ENCODE assay signal across 35 cellular contexts in the genomic region with DNA sequence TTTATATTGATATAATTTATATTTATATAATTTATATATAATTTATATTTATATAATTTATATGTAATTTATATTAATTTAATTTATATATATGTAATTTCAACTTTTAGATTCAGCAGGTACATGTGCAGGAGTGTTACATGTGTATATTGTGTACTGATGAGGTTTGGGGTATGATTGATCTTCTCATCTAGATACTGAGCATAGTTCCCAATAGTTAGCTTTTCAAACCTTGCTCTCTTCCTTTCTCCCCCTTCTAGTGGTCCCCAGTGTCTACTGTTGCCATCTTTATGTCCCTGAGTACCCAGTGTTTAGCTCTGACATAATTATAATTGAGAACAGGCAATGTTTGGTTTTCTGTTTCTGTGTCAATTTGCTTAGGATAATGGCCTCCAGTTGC.
DNase-seq lines count a peak whose midpoint lies in the region; ATAC-seq, FAIRE-seq and TF ChIP-seq lines count a peak whose summit lies in the region.
"Had no signal": no experiment of that assay in that cellular context is flagged by ENCODE, and none has a peak within 500 bp of the region (broad histone marks: within the 10 kb centered on the region; RNA-seq: fewer than 3 reads in every experiment).

No MANE protein-coding gene starts in this region.

- H3K9me1 ChIP-seq in keratinocyte (ENCODE audit: control insufficient read depth, extremely low read depth, insufficient read depth, low read length) = no peaks in the 10 kb centered on the region

- H3K27me3 ChIP-seq in keratinocyte (ENCODE audit: control insufficient read depth, extremely low read depth, insufficient read depth, low read length) = no peaks in the 10 kb centered on the region
- H3K27me3 ChIP-seq: BLaER1 treated with 17β-estradiol and CSF1 and Interleukin-3, amounts not matched to agents 10 nM and 100 nM; MG63; suprapubic skin; upper lobe of right lung had no signal

- DNase-seq in activated naive CD4-positive, alpha-beta T cell treated with anti-CD3 and anti-CD28 coated beads, Interleukin-2, amount 50 U/mL, for 72 hours (ENCODE audit: low spot score in 2 of 2) = no peak
- DNase-seq in activated naive CD4-positive, alpha-beta T cell (lab: John Stamatoyannopoulos, UW) = no peak
- DNase-seq in NCI-H1092 (lab: John Stamatoyannopoulos, UW) (peak; percentile 3), keratinocyte (ENCODE audit: low read depth, low spot score) (no peak), GM13977 (ENCODE audit: low spot score) (no peak)
- DNase-seq: activated CD8-positive, alpha-beta memory T cell treated with anti-CD3 and anti-CD28 coated beads, Interleukin-2, amount 50 U/mL, for 48 hours; activated CD8-positive, alpha-beta T cell treated with anti-CD3 and anti-CD28 coated beads for 36 hours; activated naive CD4-positive, alpha-beta T cell treated with anti-CD3 and anti-CD28 coated beads, Interleukin-2, amount 10 ng/mL, durations not matched to agents 7 days and 5 days; cerebellar nuclear complex; dermis blood vessel endothelial cell; DMS153; glutamatergic neuron; HFFc6; left ventricle myocardium superior; MG63; NCI-H1436 treated with DMSO at 0.1 percent for 48 hours; NCI-H2171; NCI-H510A; stimulated activated naive CD4-positive, alpha-beta T cell treated with Interleukin-2 at 50 U/mL for 16 hours; upper lobe of right lung had no signal

- dilution Hi-C loops in keratinocyte (cut with MboI; ENCODE audit: extremely low pct_ligation_motif_present, low sequenced_read_pairs) = no loop called here

- H3K9ac ChIP-seq in keratinocyte (ENCODE audit: control insufficient read depth, extremely low read depth, insufficient read depth, low read length) = no peak overlapping the region
- H3K9ac ChIP-seq: BLaER1 treated with 17β-estradiol and CSF1 and Interleukin-3, amounts not matched to agents 10 nM and 100 nM; KMS-11; parathyroid adenoma had no signal

- no peaks in the 10 kb centered on the region for H3K79me2 ChIP-seq in keratinocyte (ENCODE audit: control insufficient read depth, insufficient read depth, low read length)
- H3K79me2 ChIP-seq: parathyroid adenoma had no signal

- no peak overlapping the region for H3K4me2 ChIP-seq in keratinocyte (ENCODE audit: control insufficient read depth, extremely low read depth, insufficient read depth, low read depth, low read length)
- H3K4me2 ChIP-seq: BLaER1 treated with 17β-estradiol and CSF1 and Interleukin-3, amounts not matched to agents 10 nM and 100 nM; KMS-11; smooth muscle cell had no signal

- no peak overlapping the region for H3K27ac Mint-ChIP-seq in activated naive CD4-positive, alpha-beta T cell treated with anti-CD3 and anti-CD28 coated beads, Interleukin-2, amount 50 U/mL, for 72 hours
- H3K27ac Mint-ChIP-seq: activated CD8-positive, alpha-beta T cell treated with anti-CD3 and anti-CD28 coated beads for 36 hours; activated naive CD4-positive, alpha-beta T cell treated with anti-CD3 and anti-CD28 coated beads, Interleukin-2, amount 10 ng/mL, durations not matched to agents 7 days and 5 days; activated T-helper 1 cell treated with anti-CD3 and anti-CD28 coated beads, Interleukin-12 subunit alpha, Interleukin-12 subunit beta, Interleukin-2, Interleukin-4 antibody, amounts not matched to agents 30 ng/mL and 10 ng/mL and 1 ng/mL, durations not matched to agents 14 hours and 24 hours and 36 hours; brain; HFFc6 had no signal

- H2AFZ ChIP-seq in keratinocyte (ENCODE audit: control insufficient read depth, low read length) = peak overlapping the region; percentile 49
- H2AFZ ChIP-seq: parathyroid adenoma had no signal

- ATAC-seq in activated naive CD4-positive, alpha-beta T cell treated with anti-CD3 and anti-CD28 coated beads, Interleukin-2, amount 50 U/mL, for 72 hours = peak; percentile 28 to 71
- ATAC-seq in GM21526 (IDR thresholded peaks at IDR 0.05; ENCODE audit: low FRiP score, unreplicated experiment) = peak; percentile 56
- ATAC-seq in HG03442 (IDR thresholded peaks at IDR 0.05; ENCODE audit: unreplicated experiment) = no peak
- ATAC-seq: activated CD8-positive, alpha-beta T cell treated with anti-CD3 and anti-CD28 coated beads for 36 hours; esophagus mucosa; left ventricle myocardium superior; upper lobe of right lung had no signal

- H3K36me3 ChIP-seq in keratinocyte (ENCODE audit: control insufficient read depth in 2 of 2, extremely low read depth in 1 of 2, insufficient read depth in 2 of 2, low read length in 2 of 2) = no peaks in the 10 kb centered on the region
- H3K36me3 ChIP-seq: BLaER1 treated with 17β-estradiol and CSF1 and Interleukin-3, amounts not matched to agents 10 nM and 100 nM; MG63; suprapubic skin; upper lobe of right lung had no signal

- TF ChIP-seq CTCF in keratinocyte (optimal IDR thresholded peaks at IDR 0.05 in 1 of 3, IDR thresholded peaks at IDR 0.05 in 1 of 3, conservative IDR thresholded peaks at IDR 0.05 in 1 of 3; ENCODE audit: extremely low read depth in 1 of 3, insufficient read depth in 2 of 3, low read length in 3 of 3) (no peak), GM13977 (IDR thresholded peaks at IDR 0.05; ENCODE audit: extremely low read depth, insufficient read depth, missing control alignments) (no peak)

- no peak overlapping the region for H3K4me3 ChIP-seq in keratinocyte (ENCODE audit: control insufficient read depth in 2 of 3, extremely low read depth in 1 of 3, insufficient read depth in 2 of 3, low read depth in 1 of 3, low read length in 3 of 3)
- H3K4me3 ChIP-seq: BLaER1 treated with 17β-estradiol and CSF1 and Interleukin-3, amounts not matched to agents 10 nM and 100 nM; MG63; SK-N-MC; smooth muscle cell; suprapubic skin; upper lobe of right lung had no signal

- no peaks in the 10 kb centered on the region for H3K4me1 ChIP-seq in keratinocyte (ENCODE audit: control insufficient read depth, extremely low read depth, insufficient read depth, low read length)
- H3K4me1 ChIP-seq: BLaER1 treated with 17β-estradiol and CSF1 and Interleukin-3, amounts not matched to agents 10 nM and 100 nM; parathyroid adenoma; suprapubic skin; upper lobe of right lung had no signal

- peaks cover 10 to 16% of the 10 kb centered on the region in 2 donors for H3K9me3 Mint-ChIP-seq in activated naive CD4-positive, alpha-beta T cell treated with anti-CD3 and anti-CD28 coated beads, Interleukin-2, amount 50 U/mL, for 72 hours
- H3K9me3 Mint-ChIP-seq: activated naive CD4-positive, alpha-beta T cell treated with anti-CD3 and anti-CD28 coated beads, Interleukin-2, amount 10 ng/mL, durations not matched to agents 7 days and 5 days; HFFc6 had no signal

- no peak overlapping the region for H3K27ac ChIP-seq in keratinocyte (ENCODE audit: control insufficient read depth, insufficient read depth, low read length)
- H3K27ac ChIP-seq: BLaER1 treated with 17β-estradiol and CSF1 and Interleukin-3, amounts not matched to agents 10 nM and 100 nM; KMS-11; parathyroid adenoma; RWPE1; SK-N-MC; suprapubic skin; upper lobe of right lung had no signal

- no peaks in the 10 kb centered on the region for H3K36me3 Mint-ChIP-seq in activated naive CD4-positive, alpha-beta T cell treated with anti-CD3 and anti-CD28 coated beads, Interleukin-2, amount 50 U/mL, for 72 hours
- H3K36me3 Mint-ChIP-seq: activated naive CD4-positive, alpha-beta T cell treated with anti-CD3 and anti-CD28 coated beads, Interleukin-2, amount 10 ng/mL, durations not matched to agents 7 days and 5 days; brain had no signal

- no peaks in the 10 kb centered on the region for H4K20me1 ChIP-seq in keratinocyte (ENCODE audit: control insufficient read depth, extremely low read depth, insufficient read depth, low read length)
- H4K20me1 ChIP-seq: BLaER1 treated with 17β-estradiol and CSF1 and Interleukin-3, amounts not matched to agents 10 nM and 100 nM had no signal

- H3K9me3 ChIP-seq in keratinocyte (ENCODE audit: control insufficient read depth, low read depth, low read length) = no peaks in the 10 kb centered on the region
- H3K9me3 ChIP-seq: BLaER1 treated with 17β-estradiol and CSF1 and Interleukin-3, amounts not matched to agents 10 nM and 100 nM; MG63; suprapubic skin; upper lobe of right lung had no signal

- in situ Hi-C loops in GM13977 (cut with MboI; ENCODE audit: low pct_unique_long_range_greater_than_20kb, low sequenced_read_pairs, unreplicated experiment) = no loop called here

- FAIRE-seq in keratinocyte (lab: Jason Lieb, UNC) = no peak
- FAIRE-seq: GM12891, H1, islet of Langerhans had no signal
